17 cellular contexts compared by ENCODE assay signal in genomic region chr2:166013878-166014277, GRCh38.
"Had no signal": no experiment of that assay in that cellular context is flagged by ENCODE, and none has a peak within 500 bp of the region (broad histone marks: within the 10 kb centered on the region; RNA-seq: fewer than 3 reads in every experiment).

No MANE protein-coding gene starts in this region.

- H3K36me3 ChIP-seq: gastroesophageal sphincter, heart right ventricle, pancreas had no signal

- H3K4me1 ChIP-seq: gastroesophageal sphincter, heart right ventricle, pancreas had no signal

- H3K27me3 Mint-ChIP-seq: activated B cell treated with CpG ODN at 0.5 μM for 24 hours had no signal

- H3K4me3 ChIP-seq: gastroesophageal sphincter, heart right ventricle, pancreas had no signal

- H3K27ac Mint-ChIP-seq: activated B cell treated with CpG ODN at 0.5 μM for 24 hours; activated CD8-positive, alpha-beta T cell treated with anti-CD3 and anti-CD28 coated beads, Interleukin-2, amount 10 ng/mL, durations not matched to agents 7 days and 5 days; activated naive CD4-positive, alpha-beta T cell treated with anti-CD3 and anti-CD28 coated beads, Interleukin-2, amount 50 U/mL, for 72 hours had no signal

- FAIRE-seq: pancreas, TTC549 had no signal

- H3K9me3 Mint-ChIP-seq: activated B cell treated with CpG ODN at 0.5 μM for 24 hours; activated naive CD4-positive, alpha-beta T cell treated with anti-CD3 and anti-CD28 coated beads, Interleukin-2, amount 50 U/mL, for 72 hours; central memory CD8-positive, alpha-beta T cell had no signal

- ATAC-seq: activated CD8-positive, alpha-beta T cell treated with anti-CD3 and anti-CD28 coated beads, Interleukin-2, amount 10 ng/mL, durations not matched to agents 7 days and 5 days; activated naive CD4-positive, alpha-beta T cell treated with anti-CD3 and anti-CD28 coated beads, Interleukin-2, amount 50 U/mL, for 72 hours; gastroesophageal sphincter; heart right ventricle; pancreas had no signal

- DNase-seq: activated B cell treated with CpG ODN at 0.5 μM for 24 hours; activated CD4-positive, alpha-beta T cell treated with anti-CD3 and anti-CD28 coated beads for 48 hours; activated CD8-positive, alpha-beta memory T cell treated with anti-CD3 and anti-CD28 coated beads, Interleukin-2, amount 50 U/mL, for 4 hours; activated CD8-positive, alpha-beta T cell treated with anti-CD3 and anti-CD28 coated beads, Interleukin-2, amount 10 ng/mL, durations not matched to agents 7 days and 5 days; activated gamma-delta T cell; activated T-cell treated with anti-CD3 and anti-CD28 coated beads, Interleukin-2, amount 50 U/mL, for 48 hours; amniotic stem cell; effector CD8-positive, alpha-beta T cell; heart right ventricle; pancreas; stimulated activated CD4-positive, alpha-beta T cell treated with anti-CD3 and anti-CD28 coated beads, Interleukin-12 subunit alpha, Interleukin-12 subunit beta, amount 100 ng/mL, for 4 hours; stimulated activated CD4-positive, alpha-beta T cell treated with anti-CD3 and anti-CD28 coated beads, Interleukin-2, amount 100 ng/mL, for 24 hours; T-helper 2 cell had no signal

- H3K9me3 ChIP-seq: gastroesophageal sphincter, pancreas had no signal

- H3K27ac ChIP-seq: gastroesophageal sphincter, heart right ventricle, pancreas had no signal

- H3K4me1 Mint-ChIP-seq: activated B cell treated with CpG ODN at 0.5 μM for 24 hours; central memory CD8-positive, alpha-beta T cell had no signal

- H3K4me3 Mint-ChIP-seq: activated B cell treated with CpG ODN at 0.5 μM for 24 hours; activated CD8-positive, alpha-beta T cell treated with anti-CD3 and anti-CD28 coated beads, Interleukin-2, amount 10 ng/mL, durations not matched to agents 7 days and 5 days; central memory CD8-positive, alpha-beta T cell had no signal

- H3K36me3 Mint-ChIP-seq: activated naive CD4-positive, alpha-beta T cell treated with anti-CD3 and anti-CD28 coated beads, Interleukin-2, amount 50 U/mL, for 72 hours had no signal

- H3K27me3 ChIP-seq: gastroesophageal sphincter, heart right ventricle, pancreas had no signal
